ENCODE assay signal across 8 cellular contexts in the genomic region with DNA sequence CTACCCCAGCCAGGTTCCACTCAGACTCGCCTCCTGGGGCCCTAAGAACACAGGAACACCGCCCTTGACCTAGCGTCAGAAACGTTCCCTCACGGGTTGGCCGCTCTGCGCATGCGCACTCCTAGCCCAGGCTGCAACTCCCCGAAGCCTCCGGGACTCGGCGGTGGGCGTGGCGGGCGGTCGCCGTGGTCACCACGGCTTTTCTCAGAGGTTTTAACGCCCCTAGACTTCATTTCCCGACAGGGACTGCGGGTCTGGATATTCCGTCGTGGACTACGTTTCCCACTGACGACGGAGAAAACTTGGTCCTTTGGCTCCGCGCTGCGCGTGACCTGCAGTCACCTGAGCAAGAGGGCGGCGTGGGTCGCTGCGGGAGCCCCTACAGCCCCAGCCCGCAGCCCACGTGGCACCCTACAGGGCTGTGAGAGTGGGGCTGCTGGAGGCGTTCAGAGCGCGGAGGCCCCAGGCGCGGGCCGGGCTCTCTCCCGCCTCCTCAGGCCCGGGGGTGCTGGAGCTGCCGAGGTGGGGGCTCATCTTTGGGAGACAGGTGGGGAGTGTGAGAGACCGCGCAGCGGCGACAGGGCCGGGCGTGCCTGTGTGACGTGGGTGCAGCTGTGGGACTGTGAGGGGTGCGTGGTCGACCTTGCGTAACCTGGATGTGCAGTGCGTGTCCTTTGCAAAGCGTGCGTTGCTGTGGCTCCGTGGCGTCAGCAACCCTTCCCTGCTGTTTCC. TPM values are rescaled to one million over a fixed set of nuclear protein-coding genes. Genes with fewer than 3 reads are reported as not detected.
DNase-seq lines count a peak whose midpoint lies in the region; ATAC-seq and TF ChIP-seq lines count a peak whose summit lies in the region.

No MANE protein-coding gene starts in this region.

- H3K27ac Mint-ChIP-seq in CD14-positive monocyte (no peak overlapping the region), progenitor cell of endocrine pancreas (peak overlapping the region; percentile 90)

- H3K36me3 ChIP-seq in ascending aorta (peaks cover 0 to 17% of the 10 kb centered on the region in 2 donors), PC-3 (ENCODE audit: low read depth, low read length) (no peaks in the 10 kb centered on the region)

- no peak for DNase-seq in CD14-positive monocyte (ENCODE audit: low spot score)
- DNase-seq in NCI-H2171 treated with DMSO at 0.1 percent for 48 hours (lab: John Stamatoyannopoulos, UW): peak; percentile 75
- DNase-seq in ascending aorta (ENCODE audit: low spot score in 2 of 2): peak in 1 of 2 donors; percentile 73
- peak; percentile 64 for DNase-seq in hepatic stellate cell (ENCODE audit: low spot score)
- peak; percentile 80 for DNase-seq in progenitor cell of endocrine pancreas (ENCODE audit: low spot score, unreplicated experiment)
- DNase-seq in PC-3: no peak
- DNase-seq in effector CD4-positive, alpha-beta T cell: no peak

- no peaks in the 10 kb centered on the region for H3K79me2 ChIP-seq in PC-3 (ENCODE audit: low read length)

- BruUV-seq in PC-3 (replicated peaks; lab: Mats Ljungman, UMichigan): no TSS peak

- H3K9me3 Mint-ChIP-seq in CD14-positive monocyte: peaks cover 43 to 78% (median 63%) of the 10 kb centered on the region in 7 donors
- peaks cover 38% of the 10 kb centered on the region for H3K9me3 Mint-ChIP-seq in progenitor cell of endocrine pancreas (ENCODE audit: low read depth)

- CTCF ChIA-PET in PC-3 (lab: Charles Lee): no interaction called here

- H3K27me3 Mint-ChIP-seq in CD14-positive monocyte (ENCODE audit: low read depth in 3 of 3) (peaks cover 0 to 15% (median 2%) of the 10 kb centered on the region in 3 donors), progenitor cell of endocrine pancreas (no peaks in the 10 kb centered on the region)

- peak overlapping the region; percentile 59 to 74 for H3K4me3 ChIP-seq in ascending aorta
- no peak overlapping the region for H3K4me3 ChIP-seq in PC-3 (ENCODE audit: low read length)

- H3K4me2 ChIP-seq in PC-3 (ENCODE audit: low read length): no peak overlapping the region

- no peak for ATAC-seq in HG03469 (IDR thresholded peaks at IDR 0.05; ENCODE audit: unreplicated experiment)
- ATAC-seq in PC-3: no peak

- H4K20me1 ChIP-seq in PC-3 (ENCODE audit: low read length): no peaks in the 10 kb centered on the region

- POLR2A ChIA-PET in PC-3 (lab: Charles Lee; ENCODE audit: unreplicated experiment): no interaction called here

- H3K9me3 ChIP-seq in ascending aorta: peaks cover under 1 to 43% of the 10 kb centered on the region in 2 donors
- no peaks in the 10 kb centered on the region for H3K9me3 ChIP-seq in PC-3 (ENCODE audit: low read length)

- no peaks in the 10 kb centered on the region for H3F3A ChIP-seq in PC-3 (ENCODE audit: low read length, unreplicated experiment)

- no peaks in the 10 kb centered on the region for H3K27me3 ChIP-seq in ascending aorta
- no peaks in the 10 kb centered on the region for H3K27me3 ChIP-seq in PC-3 (ENCODE audit: low read length)

- intact Hi-C loops in CD14-positive monocyte (cut with micrococcal nuclease) (no loop called here), ascending aorta (cut with DNase I) (no loop called here), PC-3 (cut with micrococcal nuclease) (no loop called here)

- H2AFZ ChIP-seq in PC-3 (ENCODE audit: low read length): no peak overlapping the region

- H3K4me3 Mint-ChIP-seq in CD14-positive monocyte: peak overlapping the region; percentile 4 to 69
- H3K4me3 Mint-ChIP-seq in progenitor cell of endocrine pancreas (ENCODE audit: low read depth): peak overlapping the region; percentile 83

- no peaks in the 10 kb centered on the region for H3K4me1 ChIP-seq in ascending aorta
- H3K4me1 ChIP-seq in PC-3 (ENCODE audit: insufficient read depth, low read length): no peaks in the 10 kb centered on the region

- H3K4me1 Mint-ChIP-seq in CD14-positive monocyte (peaks cover 2% of the 10 kb centered on the region), progenitor cell of endocrine pancreas (ENCODE audit: low read depth) (peaks cover 3% of the 10 kb centered on the region)

- TF ChIP-seq CTCF in CD14-positive monocyte (IDR thresholded peaks at IDR 0.05) (no peak), ascending aorta (IDR thresholded peaks at IDR 0.05) (no peak), progenitor cell of endocrine pancreas (IDR thresholded peaks at IDR 0.05; ENCODE audit: unreplicated experiment) (no peak), PC-3 (conservative IDR thresholded peaks at IDR 0.05; ENCODE audit: low read depth, low read length) (no peak)

- H3K27ac ChIP-seq in ascending aorta (peak overlapping the region in 1 of 2 donors; percentile 25), PC-3 (ENCODE audit: low read length) (no peak overlapping the region)

- H3K9me2 ChIP-seq in PC-3 (replicated peaks; ENCODE audit: low read length): no peaks in the 10 kb centered on the region

- no peak overlapping the region for H3K9ac ChIP-seq in PC-3 (ENCODE audit: low read length)

- no peaks in the 10 kb centered on the region for H3K36me3 Mint-ChIP-seq in CD14-positive monocyte
- peaks cover 29% of the 10 kb centered on the region for H3K36me3 Mint-ChIP-seq in progenitor cell of endocrine pancreas (ENCODE audit: insufficient read depth)

RNA-seq across cellular contexts. Expression of a gene that starts 38.0 kb away (rescaled TPM):
- polyA plus RNA-seq in CD14-positive monocyte: 1 to 10 TPM; 1.1 to 3.1 TPM
- total RNA-seq in ascending aorta (2.2 TPM), progenitor cell of endocrine pancreas (12.7 and 17.1 TPM in 2 replicates), PC-3 (2014; rRNA removed) (0.46 and 2.0 TPM in 2 replicates)

Comparison
In these comparisons a context has a peak if more than half of its experiments do, and no peak if none do; other contexts are left out.
1. DNase-seq: peak in NCI-H2171 treated with DMSO at 0.1 percent for 48 hours (single experiment), hepatic stellate cell (single experiment) and progenitor cell of endocrine pancreas (single experiment); none in CD14-positive monocyte (single experiment), PC-3 (single experiment) and effector CD4-positive, alpha-beta T cell (single experiment).